In the genomic region with DNA sequence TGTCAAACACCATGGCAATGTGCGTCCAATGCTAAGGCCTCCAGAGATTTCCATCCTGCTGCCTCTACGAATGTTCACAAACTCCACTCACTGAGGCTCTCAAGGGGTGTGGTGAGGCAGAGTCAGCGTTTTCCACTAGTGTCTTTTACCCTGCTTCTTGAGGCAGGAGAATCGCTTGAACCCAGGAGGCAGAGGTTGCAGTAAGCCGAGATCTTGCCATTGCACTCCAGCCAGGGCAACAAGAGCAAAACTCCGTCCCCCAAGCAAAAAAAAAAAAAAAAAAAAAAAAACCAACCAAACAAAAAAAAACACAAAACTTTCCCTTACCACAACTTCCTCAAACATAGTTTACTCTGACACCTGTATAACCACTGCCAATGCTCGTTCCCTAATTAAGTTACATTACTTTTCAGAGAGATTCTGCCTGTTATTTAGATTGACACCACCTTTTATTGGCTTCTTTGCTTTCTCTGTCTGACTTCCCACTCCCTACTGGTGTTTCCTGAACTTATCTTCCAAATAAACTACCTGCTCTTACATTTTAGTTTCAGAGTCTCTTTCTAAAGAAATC, we compare ENCODE assay signal across 10 cellular contexts.
DNase-seq lines count a peak whose midpoint lies in the region; ATAC-seq and TF ChIP-seq lines count a peak whose summit lies in the region.
"Had no signal": no experiment of that assay in that cellular context is flagged by ENCODE, and none has a peak within 500 bp of the region (broad histone marks: within the 10 kb centered on the region; RNA-seq: fewer than 3 reads in every experiment).

No MANE protein-coding gene starts in this region.

- peak overlapping the region; percentile 56 for H3K4me3 Mint-ChIP-seq in activated naive CD4-positive, alpha-beta T cell treated with anti-CD3 and anti-CD28 coated beads, Interleukin-2, amount 10 ng/mL, durations not matched to agents 7 days and 5 days
- H3K4me3 Mint-ChIP-seq in stimulated activated naive CD8-positive, alpha-beta T cell treated with anti-CD3 and anti-CD28 coated beads, Interleukin-15, Interleukin-2, amounts not matched to agents 100 ng/mL and 50 ng/mL, for 24 hours: peak overlapping the region; percentile 66
- H3K4me3 Mint-ChIP-seq in WTC11: no peak overlapping the region

- H3K9me2 ChIP-seq in SU-DHL-6 (replicated peaks; ENCODE audit: insufficient read depth, low read length): no peaks in the 10 kb centered on the region

- CTCF ChIA-PET in activated naive CD4-positive, alpha-beta T cell treated with anti-CD3 and anti-CD28 coated beads, Interleukin-2, amount 10 ng/mL, durations not matched to agents 7 days and 5 days (lab: Charles Lee): interaction anchor here (0.7 to 2.5 kb wide), 19 partner anchors 10 to 338 kb away, joined by 3 to 24 read pairs (median 5); a partner anchor contains a TSS
- CTCF ChIA-PET in WTC11 (lab: Charles Lee): interaction anchor here (0.6 to 2.4 kb wide), 7 partner anchors 10 to 338 kb away, joined by 3 to 10 read pairs (median 7); a partner anchor contains a TSS

- no peaks in the 10 kb centered on the region for H3K27me3 ChIP-seq in SU-DHL-6 (ENCODE audit: low read length)

- H3K9me3 ChIP-seq in SU-DHL-6 (ENCODE audit: insufficient read depth, low read length): no peaks in the 10 kb centered on the region

- no peaks in the 10 kb centered on the region for H3K36me3 ChIP-seq in SU-DHL-6 (ENCODE audit: low read length)

- peak overlapping the region; percentile 89 for H3K27ac Mint-ChIP-seq in activated naive CD4-positive, alpha-beta T cell treated with anti-CD3 and anti-CD28 coated beads, Interleukin-2, amount 10 ng/mL, durations not matched to agents 7 days and 5 days
- peak overlapping the region; percentile 88 for H3K27ac Mint-ChIP-seq in stimulated activated naive CD8-positive, alpha-beta T cell treated with anti-CD3 and anti-CD28 coated beads, Interleukin-15, Interleukin-2, amounts not matched to agents 100 ng/mL and 50 ng/mL, for 24 hours
- H3K27ac Mint-ChIP-seq in WTC11: no peak overlapping the region; the same call in 1 of the 2 replicates

- no peak overlapping the region for H2AFZ ChIP-seq in SU-DHL-6 (ENCODE audit: low read depth, low read length, severe bottlenecking)

- POLR2A ChIA-PET in WTC11 (lab: Charles Lee): no interaction called here

- ATAC-seq in HG02840 (IDR thresholded peaks at IDR 0.05; ENCODE audit: low FRiP score, unreplicated experiment) (peak; percentile 43), WTC11 (no peak)

- H3K79me2 ChIP-seq in SU-DHL-6 (ENCODE audit: insufficient read depth, low read length): 0 out of 2 replicates have a peak, but pooled peaks cover 4% of the 10 kb centered on the region

- peaks cover 13% of the 10 kb centered on the region for H3K27me3 Mint-ChIP-seq in activated naive CD4-positive, alpha-beta T cell treated with anti-CD3 and anti-CD28 coated beads, Interleukin-2, amount 10 ng/mL, durations not matched to agents 7 days and 5 days
- H3K27me3 Mint-ChIP-seq in stimulated activated naive CD8-positive, alpha-beta T cell treated with anti-CD3 and anti-CD28 coated beads, Interleukin-15, Interleukin-2, amounts not matched to agents 100 ng/mL and 50 ng/mL, for 24 hours: no peaks in the 10 kb centered on the region
- no peaks in the 10 kb centered on the region for H3K27me3 Mint-ChIP-seq in WTC11 (ENCODE audit: low read depth)

- H3K9ac ChIP-seq in SU-DHL-6 (ENCODE audit: low read length): no peak overlapping the region

- TF ChIP-seq CTCF in SU-DHL-6 (IDR thresholded peaks at IDR 0.05; ENCODE audit: insufficient read depth, low read length, poor library complexity, severe bottlenecking) (no peak), WTC11 (IDR thresholded peaks at IDR 0.05) (no peak)

- 0 out of 2 replicates have a peak, but pooled peaks cover 6% of the 10 kb centered on the region for H4K20me1 ChIP-seq in SU-DHL-6 (ENCODE audit: low read depth, low read length)

- peaks cover 62% of the 10 kb centered on the region for H3K36me3 Mint-ChIP-seq in activated naive CD4-positive, alpha-beta T cell treated with anti-CD3 and anti-CD28 coated beads, Interleukin-2, amount 10 ng/mL, durations not matched to agents 7 days and 5 days
- H3K36me3 Mint-ChIP-seq in stimulated activated naive CD8-positive, alpha-beta T cell treated with anti-CD3 and anti-CD28 coated beads, Interleukin-15, Interleukin-2, amounts not matched to agents 100 ng/mL and 50 ng/mL, for 24 hours (ENCODE audit: low read depth): peaks cover 73% of the 10 kb centered on the region
- H3K36me3 Mint-ChIP-seq in WTC11: peaks cover 22% of the 10 kb centered on the region; the same call in 1 of the 2 replicates

- peaks cover 8% of the 10 kb centered on the region for H3F3A ChIP-seq in SU-DHL-6 (ENCODE audit: insufficient read depth)

- no peaks in the 10 kb centered on the region for H3K9me3 Mint-ChIP-seq in activated naive CD4-positive, alpha-beta T cell treated with anti-CD3 and anti-CD28 coated beads, Interleukin-2, amount 10 ng/mL, durations not matched to agents 7 days and 5 days
- no peaks in the 10 kb centered on the region for H3K9me3 Mint-ChIP-seq in stimulated activated naive CD8-positive, alpha-beta T cell treated with anti-CD3 and anti-CD28 coated beads, Interleukin-15, Interleukin-2, amounts not matched to agents 100 ng/mL and 50 ng/mL, for 24 hours
- H3K9me3 Mint-ChIP-seq in WTC11: no peaks in the 10 kb centered on the region

- peak overlapping the region; percentile 70 for H3K27ac ChIP-seq in SU-DHL-6 (ENCODE audit: low read depth, low read length)
- H3K27ac ChIP-seq: SK-N-MC had no signal

- peak; percentile 35 for DNase-seq in activated naive CD4-positive, alpha-beta T cell treated with anti-CD3 and anti-CD28 coated beads, Interleukin-2, amount 10 ng/mL, durations not matched to agents 7 days and 5 days
- no peak for DNase-seq in activated naive CD4-positive, alpha-beta T cell (lab: John Stamatoyannopoulos, UW)
- DNase-seq in WTC11 (ENCODE audit: low spot score) (no peak), NOMO-1 (lab: John Stamatoyannopoulos, UW; ENCODE audit: unreplicated experiment in 2 of 2) (no peak), NCI-H1694 (lab: John Stamatoyannopoulos, UW) (no peak)
- DNase-seq: KG1 had no signal

- peak overlapping the region; percentile 23 for H3K4me3 ChIP-seq in SU-DHL-6 (ENCODE audit: insufficient read depth, low read length, poor library complexity, severe bottlenecking)
- H3K4me3 ChIP-seq: SK-N-MC had no signal

- peaks cover 45% of the 10 kb centered on the region for H3K4me1 Mint-ChIP-seq in activated naive CD4-positive, alpha-beta T cell treated with anti-CD3 and anti-CD28 coated beads, Interleukin-2, amount 10 ng/mL, durations not matched to agents 7 days and 5 days
- peaks cover 31% of the 10 kb centered on the region for H3K4me1 Mint-ChIP-seq in stimulated activated naive CD8-positive, alpha-beta T cell treated with anti-CD3 and anti-CD28 coated beads, Interleukin-15, Interleukin-2, amounts not matched to agents 100 ng/mL and 50 ng/mL, for 24 hours (ENCODE audit: low read depth)
- H3K4me1 Mint-ChIP-seq in WTC11: no peaks in the 10 kb centered on the region

- peak overlapping the region; percentile 85 for H3K4me2 ChIP-seq in SU-DHL-6 (ENCODE audit: low read depth, low read length, poor library complexity, severe bottlenecking)

TF ChIP-seq in WTC11, 78 proteins besides CTCF, POLR2A, EP300 and RAD21 (continues in another document):
- TF ChIP-seq HMGA2 (CRISPR knock-in tag; IDR thresholded peaks at IDR 0.05) (no peak), RELA (CRISPR knock-in tag; IDR thresholded peaks at IDR 0.05; ENCODE audit: borderline replicate concordance) (no peak), NFE2L1 (CRISPR knock-in tag; IDR thresholded peaks at IDR 0.05) (no peak), NR2C2 (CRISPR knock-in tag; IDR thresholded peaks at IDR 0.05) (no peak)
- TF ChIP-seq, protein P1, sequence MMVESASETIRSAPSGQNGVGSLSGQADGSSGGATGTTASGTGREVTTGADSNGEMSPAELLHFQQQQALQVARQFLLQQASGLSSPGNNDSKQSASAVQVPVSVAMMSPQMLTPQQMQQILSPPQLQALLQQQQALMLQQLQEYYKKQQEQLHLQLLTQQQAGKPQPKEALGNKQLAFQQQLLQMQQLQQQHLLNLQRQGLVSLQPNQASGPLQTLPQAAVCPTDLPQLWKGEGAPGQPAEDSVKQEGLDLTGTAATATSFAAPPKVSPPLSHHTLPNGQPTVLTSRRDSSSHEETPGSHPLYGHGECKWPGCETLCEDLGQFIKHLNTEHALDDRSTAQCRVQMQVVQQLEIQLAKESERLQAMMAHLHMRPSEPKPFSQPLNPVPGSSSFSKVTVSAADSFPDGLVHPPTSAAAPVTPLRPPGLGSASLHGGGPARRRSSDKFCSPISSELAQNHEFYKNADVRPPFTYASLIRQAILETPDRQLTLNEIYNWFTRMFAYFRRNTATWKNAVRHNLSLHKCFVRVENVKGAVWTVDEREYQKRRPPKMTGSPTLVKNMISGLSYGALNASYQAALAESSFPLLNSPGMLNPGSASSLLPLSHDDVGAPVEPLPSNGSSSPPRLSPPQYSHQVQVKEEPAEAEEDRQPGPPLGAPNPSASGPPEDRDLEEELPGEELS (CRISPR knock-in tag; IDR thresholded peaks at IDR 0.05): no peak
- TF ChIP-seq, protein P2, sequence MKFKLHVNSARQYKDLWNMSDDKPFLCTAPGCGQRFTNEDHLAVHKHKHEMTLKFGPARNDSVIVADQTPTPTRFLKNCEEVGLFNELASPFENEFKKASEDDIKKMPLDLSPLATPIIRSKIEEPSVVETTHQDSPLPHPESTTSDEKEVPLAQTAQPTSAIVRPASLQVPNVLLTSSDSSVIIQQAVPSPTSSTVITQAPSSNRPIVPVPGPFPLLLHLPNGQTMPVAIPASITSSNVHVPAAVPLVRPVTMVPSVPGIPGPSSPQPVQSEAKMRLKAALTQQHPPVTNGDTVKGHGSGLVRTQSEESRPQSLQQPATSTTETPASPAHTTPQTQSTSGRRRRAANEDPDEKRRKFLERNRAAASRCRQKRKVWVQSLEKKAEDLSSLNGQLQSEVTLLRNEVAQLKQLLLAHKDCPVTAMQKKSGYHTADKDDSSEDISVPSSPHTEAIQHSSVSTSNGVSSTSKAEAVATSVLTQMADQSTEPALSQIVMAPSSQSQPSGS (CRISPR knock-in tag; IDR thresholded peaks at IDR 0.05; ENCODE audit: borderline replicate concordance, low read depth): no peak
- TF ChIP-seq, protein P3, sequence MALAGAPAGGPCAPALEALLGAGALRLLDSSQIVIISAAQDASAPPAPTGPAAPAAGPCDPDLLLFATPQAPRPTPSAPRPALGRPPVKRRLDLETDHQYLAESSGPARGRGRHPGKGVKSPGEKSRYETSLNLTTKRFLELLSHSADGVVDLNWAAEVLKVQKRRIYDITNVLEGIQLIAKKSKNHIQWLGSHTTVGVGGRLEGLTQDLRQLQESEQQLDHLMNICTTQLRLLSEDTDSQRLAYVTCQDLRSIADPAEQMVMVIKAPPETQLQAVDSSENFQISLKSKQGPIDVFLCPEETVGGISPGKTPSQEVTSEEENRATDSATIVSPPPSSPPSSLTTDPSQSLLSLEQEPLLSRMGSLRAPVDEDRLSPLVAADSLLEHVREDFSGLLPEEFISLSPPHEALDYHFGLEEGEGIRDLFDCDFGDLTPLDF (CRISPR knock-in tag; IDR thresholded peaks at IDR 0.05): no peak
